9 cellular contexts compared by ENCODE assay signal in genomic region chr18:79819951-79820351, GRCh38. TPM values are rescaled to one million over a fixed set of nuclear protein-coding genes. Genes with fewer than 3 reads are reported as not detected.
DNase-seq lines count a peak whose midpoint lies in the region; ATAC-seq and TF ChIP-seq lines count a peak whose summit lies in the region.
"Had no signal": no experiment of that assay in that cellular context is flagged by ENCODE, and none has a peak within 500 bp of the region (broad histone marks: within the 10 kb centered on the region; RNA-seq: fewer than 3 reads in every experiment).

No MANE protein-coding gene starts in this region.

- no peaks in the 10 kb centered on the region for H3K27me3 ChIP-seq in colonic mucosa

- H3K36me3 ChIP-seq in colonic mucosa, result no peaks in the 10 kb centered on the region

- H3K27ac ChIP-seq in colonic mucosa, result no peak overlapping the region

- H3K9me3 ChIP-seq in colonic mucosa, result no peaks in the 10 kb centered on the region

- intact Hi-C loops in colonic mucosa (cut with DNase I) (no loop called here), left colon (cut with DNase I, micrococcal nuclease) (no loop called here)

- DNase-seq in NOMO-1 (lab: John Stamatoyannopoulos, UW; ENCODE audit: unreplicated experiment in 2 of 2) (peak; percentile 91 to 95), middle frontal gyrus (ENCODE audit: extremely low spot score, low spot score) (peak; percentile 25), NCI-H1092 treated with DMSO at 0.1 percent for 48 hours (lab: John Stamatoyannopoulos, UW) (no peak), colonic mucosa (no peak), left colon (no peak)
- no peak for DNase-seq in activated CD4-positive, alpha-beta T cell treated with anti-CD3 and anti-CD28 coated beads for 48 hours

- H3K4me1 ChIP-seq in colonic mucosa, result no peaks in the 10 kb centered on the region

- TF ChIP-seq CTCF in colonic mucosa (IDR thresholded peaks at IDR 0.05), result no peak

- peak; percentile 80 for ATAC-seq in GM18520 (IDR thresholded peaks at IDR 0.05; ENCODE audit: unreplicated experiment)
- ATAC-seq in HG02623 (IDR thresholded peaks at IDR 0.05; ENCODE audit: unreplicated experiment), result peak; percentile 89
- ATAC-seq in left colon, result no peak

- no peak overlapping the region for H3K4me3 ChIP-seq in colonic mucosa

- H3K9ac ChIP-seq in colonic mucosa (ENCODE audit: low read depth in 2 of 2, low read length in 2 of 2), result no peak overlapping the region

RNA-seq across cellular contexts. Expression of gene KCNG2, which starts 22.2 kb away (rescaled TPM):
- under 1 TPM in 1 of 2 donors, not detected in 1; 0.32 TPM for total RNA-seq in colonic mucosa
- total RNA-seq in left colon, result not detected
- total RNA-seq: SK-MEL-5 had no signal

Comparison
In these comparisons a context has a peak if more than half of its experiments do, and no peak if none do; other contexts are left out.
1. DNase-seq: peak in NOMO-1 (2 of 2) and middle frontal gyrus (single experiment); none in NCI-H1092 treated with DMSO at 0.1 percent for 48 hours (single experiment), activated CD4-positive, alpha-beta T cell treated with anti-CD3 and anti-CD28 coated beads for 48 hours (single experiment), colonic mucosa (single experiment) and left colon (0 of 2).